In the genomic region with DNA sequence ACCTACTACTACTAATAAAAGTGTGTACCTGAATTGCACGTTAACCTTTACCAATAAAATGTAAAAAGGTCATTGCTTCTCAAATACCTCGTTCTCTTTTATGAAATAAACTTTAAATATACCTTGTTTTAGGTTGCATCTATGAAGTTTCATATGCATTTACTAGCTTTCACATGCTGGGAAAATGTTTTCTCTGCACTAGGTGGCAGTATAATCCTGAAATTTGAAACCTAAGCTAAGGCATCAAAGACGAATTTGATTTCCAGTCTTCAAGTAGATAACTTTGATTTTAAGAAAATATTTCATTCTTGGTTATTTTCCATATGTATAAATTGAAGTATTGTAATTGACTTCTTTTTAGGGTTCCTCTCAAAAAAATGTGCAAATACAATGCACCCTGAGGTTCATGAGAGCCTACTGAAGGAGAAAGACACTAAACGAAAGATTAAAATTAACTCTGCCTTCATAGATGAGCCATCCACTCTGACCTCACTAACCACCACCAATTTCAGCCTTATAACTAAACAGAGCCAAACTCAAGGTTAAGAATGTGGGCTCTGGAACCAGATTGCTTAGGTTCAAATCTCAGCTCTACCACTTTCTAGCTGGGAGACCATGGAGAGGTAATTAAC, we compare ENCODE assay signal across 8 cellular contexts. TPM values are rescaled to one million over a fixed set of nuclear protein-coding genes. Genes with fewer than 3 reads are reported as not detected.
DNase-seq lines count a peak whose midpoint lies in the region; ATAC-seq and TF ChIP-seq lines count a peak whose summit lies in the region.

No MANE protein-coding gene starts in this region.

- DNase-seq in DMS 273 treated with DMSO at 0.1 percent for 48 hours (lab: John Stamatoyannopoulos, UW) = peak; percentile 13
- peak; percentile 57 for DNase-seq in SK-N-DZ (ENCODE audit: low spot score)
- peak; percentile 67 for DNase-seq in fibroblast of pulmonary artery (ENCODE audit: low read depth)
- peak; percentile 11 for DNase-seq in retinal pigment epithelial cell (ENCODE audit: low read depth)
- DNase-seq in coronary artery (ENCODE audit: low spot score) = no peak
- no peak for DNase-seq in GDM1 (lab: John Stamatoyannopoulos, UW)

- H3K4me3 ChIP-seq in fibroblast of pulmonary artery (replicated peaks; ENCODE audit: low read depth, low read length) (no peak overlapping the region), retinal pigment epithelial cell (ENCODE audit: low read length) (no peak overlapping the region), coronary artery (no peak overlapping the region)

- TF ChIP-seq CTCF in fibroblast of pulmonary artery (IDR thresholded peaks at IDR 0.05; ENCODE audit: low read length, missing control alignments) (peak; percentile 66), retinal pigment epithelial cell (conservative IDR thresholded peaks at IDR 0.05; ENCODE audit: low read depth, low read length) (peak; percentile 69), coronary artery (IDR thresholded peaks at IDR 0.05) (no peak)

- ATAC-seq in HG03342 (IDR thresholded peaks at IDR 0.05; ENCODE audit: unreplicated experiment) (peak; percentile 38), GM21825 (IDR thresholded peaks at IDR 0.05; ENCODE audit: unreplicated experiment) (no peak)

- no peak overlapping the region for H3K27ac ChIP-seq in coronary artery

RNA-seq across cellular contexts. Expression of a gene that starts 7.3 kb away (rescaled TPM):
- polyA plus RNA-seq in SK-N-DZ (2014; cell fraction: cytosol; rRNA removed) = 4.0 and 4.4 TPM in 2 replicates
- polyA plus RNA-seq in SK-N-DZ (2014; cell fraction: nucleus; rRNA removed) = 42.5 and 49.1 TPM in 2 replicates

Comparison
In these comparisons a context has a peak if more than half of its experiments do, and no peak if none do; other contexts are left out.
1. DNase-seq: peak in DMS 273 treated with DMSO at 0.1 percent for 48 hours (single experiment), SK-N-DZ (single experiment), fibroblast of pulmonary artery (single experiment) and retinal pigment epithelial cell (single experiment); none in coronary artery (single experiment) and GDM1 (single experiment).